Comparison of ENCODE assay signal across 14 cellular contexts in genomic region chr14:99744199-99744872, GRCh38. TPM values are rescaled to one million over a fixed set of nuclear protein-coding genes. Genes with fewer than 3 reads are reported as not detected.
A peak's percentile ranks its signal among the peaks of the same experiment; 100 is the strongest.
DNase-seq lines count a peak whose midpoint lies in the region; ATAC-seq, FAIRE-seq and TF ChIP-seq lines count a peak whose summit lies in the region.
"Had no signal": no experiment of that assay in that cellular context is flagged by ENCODE, and none has a peak within 500 bp of the region (broad histone marks: within the 10 kb centered on the region; RNA-seq: fewer than 3 reads in every experiment).

No MANE protein-coding gene starts in this region.

- TF ChIP-seq CTCF in left ventricle myocardium inferior (IDR thresholded peaks at IDR 0.05; ENCODE audit: borderline replicate concordance) (no peak), body of pancreas (IDR thresholded peaks at IDR 0.05) (no peak)

- intact Hi-C loops in left ventricle myocardium inferior (cut with micrococcal nuclease), result no loop called here
- intact Hi-C loops in cardiac septum (cut with DNase I), result no loop called here
- intact Hi-C loops in body of pancreas (cut with DNase I), result no loop called here

- no peaks in the 10 kb centered on the region for H3K36me3 ChIP-seq in left ventricle myocardium inferior
- no peaks in the 10 kb centered on the region for H3K36me3 ChIP-seq in body of pancreas (replicated peaks in 1 of 2; ENCODE audit: insufficient read depth in 1 of 2, low read depth in 2 of 2)
- H3K36me3 ChIP-seq in iPS-20b (ENCODE audit: insufficient read depth, low read depth, low read length), result no peaks in the 10 kb centered on the region

- peak; percentile 12 for ATAC-seq in body of pancreas
- ATAC-seq: stimulated activated memory B cell treated with anti-CD40 and anti-IgM and Interleukin-4, amounts not matched to agents 10 μg/mL and 1 μg/mL and 100 μg/mL, for 72 hours had no signal

- H3K9me3 ChIP-seq in left ventricle myocardium inferior (replicated peaks) (no peaks in the 10 kb centered on the region), body of pancreas (no peaks in the 10 kb centered on the region), iPS-20b (ENCODE audit: insufficient read depth, low read depth, low read length) (no peaks in the 10 kb centered on the region)

- WGBS in body of pancreas, 2 donors, result 56 to 73% methylated on average over 11 of the region's 11 CpGs

- no peak for TF ChIP-seq POLR2A in body of pancreas (IDR thresholded peaks at IDR 0.05)

- no peak for FAIRE-seq in frontal cortex (lab: Jason Lieb, UNC)
- FAIRE-seq: TTC549 had no signal

- H3K27me3 ChIP-seq in left ventricle myocardium inferior (ENCODE audit: low read depth) (no peaks in the 10 kb centered on the region), body of pancreas (no peaks in the 10 kb centered on the region), iPS-20b (ENCODE audit: insufficient read depth, low read length) (no peaks in the 10 kb centered on the region)

- H3K9ac ChIP-seq in iPS-20b (ENCODE audit: low read depth, low read length), result no peak overlapping the region

- peaks cover 86% of the 10 kb centered on the region for H3K4me1 ChIP-seq in left ventricle myocardium inferior
- peaks cover 16% of the 10 kb centered on the region for H3K4me1 ChIP-seq in body of pancreas
- H3K4me1 ChIP-seq in iPS-20b (ENCODE audit: insufficient read depth, low read length), result peaks cover 13% of the 10 kb centered on the region

- H3K4me3 ChIP-seq in left ventricle myocardium inferior (no peak overlapping the region), body of pancreas (no peak overlapping the region), iPS-20b (ENCODE audit: low read length) (peak overlapping the region; percentile 44)

- H3K27ac ChIP-seq in left ventricle myocardium inferior (replicated peaks) (peak overlapping the region; percentile 93), body of pancreas (peak overlapping the region in 3 of 4 donors; percentile 24 to 51 (median 34)), iPS-20b (ENCODE audit: low read length) (no peak overlapping the region)

- DNase-seq in left ventricle myocardium inferior, result no peak
- DNase-seq in cardiac septum (ENCODE audit: low spot score), result no peak
- DNase-seq in body of pancreas, result no peak
- DNase-seq in UCSD-AML1 (lab: John Stamatoyannopoulos, UW; ENCODE audit: unreplicated experiment), result no peak
- DNase-seq in SW 1271 (lab: John Stamatoyannopoulos, UW), result no peak
- no peak for DNase-seq in NCI-H446 treated with DMSO at 0.1 percent for 48 hours (lab: John Stamatoyannopoulos, UW)
- no peak for DNase-seq in frontal cortex (ENCODE audit: low spot score in 2 of 2)
- DNase-seq: activated T-cell treated with anti-CD3 and anti-CD28 coated beads, Interleukin-2, amount 50 U/mL, for 4 hours; cerebellar nuclear complex; hypothalamus; NCI-H1105 had no signal

RNA-seq across cellular contexts. Expression of gene EML1, which starts 48.9 kb away (rescaled TPM):
- total RNA-seq in left ventricle myocardium inferior, result 33.3 TPM
- 29.9 TPM for total RNA-seq in cardiac septum
- 10 to 100 TPM; 23.6 to 34.6 TPM for total RNA-seq in body of pancreas
- total RNA-seq in frontal cortex, result 116 TPM
